20 cellular contexts compared by ENCODE assay signal in the genomic region with DNA sequence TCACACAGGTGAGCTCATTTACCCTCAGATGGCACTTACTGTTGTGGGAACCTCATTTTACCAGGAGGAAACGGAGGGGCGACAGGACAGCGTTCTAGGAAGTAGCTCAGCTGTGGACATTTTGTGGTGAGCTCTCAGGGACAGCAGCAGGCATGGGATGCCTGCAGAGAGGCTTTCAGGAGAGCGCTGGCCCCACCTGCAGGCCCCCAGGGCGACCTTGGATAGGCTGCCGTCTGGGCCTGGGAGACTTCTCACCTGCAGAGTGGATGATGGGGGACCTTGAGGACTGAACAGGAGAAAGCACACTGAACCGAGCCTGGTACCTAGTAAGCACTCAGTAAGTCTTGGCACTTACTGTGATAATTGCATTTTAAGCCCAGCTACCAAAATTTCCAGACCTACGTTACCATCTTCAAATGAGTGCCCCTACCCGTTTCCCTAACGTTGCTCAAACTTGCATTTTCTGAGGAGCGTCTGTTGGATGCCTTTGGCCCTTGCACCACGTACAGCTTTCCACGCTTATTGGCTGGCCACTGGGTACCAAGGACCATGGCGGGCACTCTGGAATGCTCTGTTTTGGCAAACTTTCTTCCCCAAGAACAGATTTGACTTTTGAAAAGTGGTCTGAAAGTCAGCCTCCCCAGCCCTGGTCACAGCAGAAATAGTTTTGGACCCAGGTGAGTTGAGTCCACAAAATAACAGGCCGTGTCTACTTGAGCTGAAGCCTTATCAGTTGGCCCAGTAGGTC.
DNase-seq lines count a peak whose midpoint lies in the region; ATAC-seq, FAIRE-seq and TF ChIP-seq lines count a peak whose summit lies in the region.
"Had no signal": no experiment of that assay in that cellular context is flagged by ENCODE, and none has a peak within 500 bp of the region (broad histone marks: within the 10 kb centered on the region; RNA-seq: fewer than 3 reads in every experiment).

No MANE protein-coding gene starts in this region.

- no peak for TF ChIP-seq EP300 in HepG2 (IDR thresholded peaks at IDR 0.05; ENCODE audit: low read depth in 2 of 2, low read length in 2 of 2)
- no peak for TF ChIP-seq EP300 in HepG2 (CRISPR knock-in tag; IDR thresholded peaks at IDR 0.05; ENCODE audit: borderline replicate concordance)
- no peak for TF ChIP-seq EP300 in transverse colon (IDR thresholded peaks at IDR 0.05; ENCODE audit: low read depth)

- no peak for ATAC-seq in HepG2

- H3K4me2 ChIP-seq in HepG2 (ENCODE audit: low read depth, low read length), result no peak overlapping the region

- no peak overlapping the region for H3K27ac Mint-ChIP-seq in activated CD4-positive, alpha-beta T cell treated with anti-CD3 and anti-CD28 coated beads, Interleukin-2, amount 10 ng/mL, durations not matched to agents 24 days and 14 days
- H3K27ac Mint-ChIP-seq in type B pancreatic cell, result no peak overlapping the region
- H3K27ac Mint-ChIP-seq in activated CD4-positive, alpha-beta T cell treated with anti-CD3 and anti-CD28 coated beads, Interleukin-2, amount 10 ng/mL, durations not matched to agents 7 days and 5 days, result no peak overlapping the region

- no peak for FAIRE-seq in HepG2 (lab: Jason Lieb, UNC)
- FAIRE-seq: G401.6, GM12891, RCC 7860 had no signal

- H3K27me3 Mint-ChIP-seq in activated CD4-positive, alpha-beta T cell treated with anti-CD3 and anti-CD28 coated beads, Interleukin-2, amount 10 ng/mL, durations not matched to agents 24 days and 14 days, result no peaks in the 10 kb centered on the region
- no peaks in the 10 kb centered on the region for H3K27me3 Mint-ChIP-seq in type B pancreatic cell
- no peaks in the 10 kb centered on the region for H3K27me3 Mint-ChIP-seq in activated CD4-positive, alpha-beta T cell treated with anti-CD3 and anti-CD28 coated beads, Interleukin-2, amount 10 ng/mL, durations not matched to agents 7 days and 5 days

- no peaks in the 10 kb centered on the region for H3K36me3 Mint-ChIP-seq in activated CD4-positive, alpha-beta T cell treated with anti-CD3 and anti-CD28 coated beads, Interleukin-2, amount 10 ng/mL, durations not matched to agents 24 days and 14 days (ENCODE audit: low read depth)
- peaks cover 7% of the 10 kb centered on the region for H3K36me3 Mint-ChIP-seq in type B pancreatic cell
- peaks cover 2% of the 10 kb centered on the region for H3K36me3 Mint-ChIP-seq in activated CD4-positive, alpha-beta T cell treated with anti-CD3 and anti-CD28 coated beads, Interleukin-2, amount 10 ng/mL, durations not matched to agents 7 days and 5 days (ENCODE audit: low read depth)

- H3K9ac ChIP-seq in HepG2 (ENCODE audit: insufficient read depth, low read depth, low read length), result no peak overlapping the region

- TF ChIP-seq POLR2A in HepG2 (IDR thresholded peaks at IDR 0.05; ENCODE audit: insufficient read depth in 1 of 2, low read depth in 2 of 2, low read length in 2 of 2), result no peak
- TF ChIP-seq POLR2A in transverse colon (IDR thresholded peaks at IDR 0.05), result no peak

- no peak overlapping the region for H2AFZ ChIP-seq in HepG2 (ENCODE audit: low read length)

- H3K27ac ChIP-seq in WERI-Rb-1 (no peak overlapping the region), HepG2 (ENCODE audit: extremely low read length, insufficient read depth, low read length) (no peak overlapping the region), transverse colon (no peak overlapping the region)
- H3K27ac ChIP-seq: C4-2B, HL-60 had no signal

- H3K27me3 ChIP-seq in WERI-Rb-1 (ENCODE audit: insufficient read depth, low read depth, severe bottlenecking), result no peaks in the 10 kb centered on the region
- no peaks in the 10 kb centered on the region for H3K27me3 ChIP-seq in HepG2 (ENCODE audit: control insufficient read depth in 1 of 2, insufficient read depth in 2 of 2, low read length in 2 of 2)
- H3K27me3 ChIP-seq in transverse colon, result no peaks in the 10 kb centered on the region
- H3K27me3 ChIP-seq: MG63 had no signal

- no TSS peak for BruUV-seq in HepG2 (replicated peaks; lab: Mats Ljungman, UMichigan)

- H3K79me2 ChIP-seq in HepG2 (ENCODE audit: insufficient read depth, low read length), result no peaks in the 10 kb centered on the region

- no peaks in the 10 kb centered on the region for H3K36me3 ChIP-seq in WERI-Rb-1
- no peaks in the 10 kb centered on the region; a peak in 1 of 5 replicates for H3K36me3 ChIP-seq in HepG2 (replicated peaks in 1 of 2; ENCODE audit: control insufficient read depth in 1 of 2, insufficient read depth in 2 of 2, low read length in 2 of 2)
- no peaks in the 10 kb centered on the region for H3K36me3 ChIP-seq in transverse colon
- H3K36me3 ChIP-seq: MG63 had no signal

- H3K4me3 ChIP-seq in WERI-Rb-1 (ENCODE audit: low read depth, low read length), result no peak overlapping the region
- no peak overlapping the region for H3K4me3 ChIP-seq in HepG2 (replicated peaks in 1 of 3; ENCODE audit: insufficient read depth in 1 of 3, low read depth in 2 of 3, low read length in 3 of 3)
- no peak overlapping the region for H3K4me3 ChIP-seq in transverse colon
- H3K4me3 ChIP-seq: MG63 had no signal

- TF ChIP-seq CTCF in WERI-Rb-1 (IDR thresholded peaks at IDR 0.05; ENCODE audit: low read depth, low read length), result peak; percentile 37; the same call in 1 of the 2 replicates
- TF ChIP-seq CTCF in HepG2 (CRISPR knock-in tag; IDR thresholded peaks at IDR 0.05), result no peak
- TF ChIP-seq CTCF in type B pancreatic cell (conservative IDR thresholded peaks at IDR 0.05), result no peak
- TF ChIP-seq CTCF in transverse colon (IDR thresholded peaks at IDR 0.05), result no peak

- 70% methylated on average over 8 of the region's 15 CpGs for WGBS in HepG2 (ENCODE audit: low lambda C conversion rate)
- WGBS in transverse colon (ENCODE audit: low coverage in 1 of 2), 2 donors, result 89 to 94% methylated on average over 3 to 15 of the region's 15 CpGs

- H3K9me3 ChIP-seq in WERI-Rb-1 (ENCODE audit: severe bottlenecking) (no peaks in the 10 kb centered on the region), HepG2 (ENCODE audit: low read length) (peaks cover 36% of the 10 kb centered on the region; the same call in 1 of the 2 replicates), transverse colon (no peaks in the 10 kb centered on the region)
- H3K9me3 ChIP-seq: MG63 had no signal

- H3K4me3 Mint-ChIP-seq in activated CD4-positive, alpha-beta T cell treated with anti-CD3 and anti-CD28 coated beads, Interleukin-2, amount 10 ng/mL, durations not matched to agents 24 days and 14 days, result no peak overlapping the region
- no peak overlapping the region for H3K4me3 Mint-ChIP-seq in type B pancreatic cell
- H3K4me3 Mint-ChIP-seq in activated CD4-positive, alpha-beta T cell treated with anti-CD3 and anti-CD28 coated beads, Interleukin-2, amount 10 ng/mL, durations not matched to agents 7 days and 5 days, result no peak overlapping the region

- TF ChIP-seq RAD21 in HepG2 (CRISPR knock-in tag; IDR thresholded peaks at IDR 0.05), result no peak

- CTCF ChIA-PET in HepG2 (lab: Yijun Ruan, JAX; ENCODE audit: low intra/inter-chr PET ratio, low total read pairs), result no interaction called here
- CTCF ChIA-PET in activated CD4-positive, alpha-beta T cell treated with anti-CD3 and anti-CD28 coated beads, Interleukin-2, amount 10 ng/mL, durations not matched to agents 7 days and 5 days (lab: Charles Lee), result interaction anchor here (0.6 kb wide), 1 partner anchor 867 kb away, joined by 3 read pairs; no protein-coding TSS in a partner anchor

- H3K4me1 ChIP-seq in HepG2 (ENCODE audit: insufficient read depth, low read length) (no peaks in the 10 kb centered on the region), transverse colon (no peaks in the 10 kb centered on the region)

- peak; percentile 34 for DNase-seq in activated CD4-positive, alpha-beta T cell treated with anti-CD3 and anti-CD28 coated beads, Interleukin-2, amount 10 ng/mL, durations not matched to agents 24 days and 14 days
- no peak for DNase-seq in activated CD4-positive, alpha-beta T cell treated with anti-CD3 and anti-CD28 coated beads, Interleukin-2, amount 50 U/mL, for 1 hour
- DNase-seq in WERI-Rb-1 (no peak), HepG2 (ENCODE audit: low spot score) (no peak), type B pancreatic cell (ENCODE audit: extremely low spot score, unreplicated experiment) (peak; percentile 53), SIG-M5 (lab: John Stamatoyannopoulos, UW) (no peak), transverse colon (no peak)
- no peak for DNase-seq in activated CD4-positive, alpha-beta T cell treated with anti-CD3 and anti-CD28 coated beads, Interleukin-2, amount 10 ng/mL, durations not matched to agents 7 days and 5 days
- DNase-seq: DMS79, KG1, MG63, NCI-H1105, NCI-H1694 treated with DMSO at 0.1 percent for 48 hours, NCI-H82, SHP77 had no signal

- POLR2A ChIA-PET in HepG2 (lab: Yijun Ruan, JAX), result no interaction called here
- POLR2A ChIA-PET in activated CD4-positive, alpha-beta T cell treated with anti-CD3 and anti-CD28 coated beads, Interleukin-2, amount 10 ng/mL, durations not matched to agents 7 days and 5 days (lab: Charles Lee), result no interaction called here

- in situ Hi-C loops in HepG2 (cut with HindIII; ENCODE audit: extremely low pct_ligation_motif_present, low pct_unique_long_range_greater_than_20kb) (no loop called here), transverse colon (cut with MboI; ENCODE audit: low pct_ligation_motif_present in 1 of 4, low pct_unique_long_range_greater_than_20kb in 1 of 4, low sequenced_read_pairs in 3 of 4) (no loop called here)

- intact Hi-C loops in activated CD4-positive, alpha-beta T cell treated with anti-CD3 and anti-CD28 coated beads, Interleukin-2, amount 10 ng/mL, durations not matched to agents 24 days and 14 days (cut with micrococcal nuclease), result no loop called here
- intact Hi-C loops in HepG2 (cut with micrococcal nuclease; ENCODE audit: unreplicated experiment), result no loop called here
- intact Hi-C loops in transverse colon (cut with DNase I; ENCODE audit: low total_unique reads), result no loop called here

- peaks cover 13% of the 10 kb centered on the region for H3K9me3 Mint-ChIP-seq in activated CD4-positive, alpha-beta T cell treated with anti-CD3 and anti-CD28 coated beads, Interleukin-2, amount 10 ng/mL, durations not matched to agents 24 days and 14 days
- no peaks in the 10 kb centered on the region for H3K9me3 Mint-ChIP-seq in type B pancreatic cell
- H3K9me3 Mint-ChIP-seq in activated CD4-positive, alpha-beta T cell treated with anti-CD3 and anti-CD28 coated beads, Interleukin-2, amount 10 ng/mL, durations not matched to agents 7 days and 5 days, result peaks cover 23% of the 10 kb centered on the region

- no peaks in the 10 kb centered on the region for H4K20me1 ChIP-seq in HepG2 (ENCODE audit: insufficient read depth, low read length)

- no peaks in the 10 kb centered on the region for H3K4me1 Mint-ChIP-seq in activated CD4-positive, alpha-beta T cell treated with anti-CD3 and anti-CD28 coated beads, Interleukin-2, amount 10 ng/mL, durations not matched to agents 24 days and 14 days
- no peaks in the 10 kb centered on the region for H3K4me1 Mint-ChIP-seq in type B pancreatic cell (ENCODE audit: unreplicated experiment)
- H3K4me1 Mint-ChIP-seq in activated CD4-positive, alpha-beta T cell treated with anti-CD3 and anti-CD28 coated beads, Interleukin-2, amount 10 ng/mL, durations not matched to agents 7 days and 5 days, result no peaks in the 10 kb centered on the region

TF ChIP-seq in HepG2, 621 proteins besides CTCF, POLR2A, EP300 and RAD21:
- no peak for TF ChIP-seq GLI4 (CRISPR knock-in tag; IDR thresholded peaks at IDR 0.05; ENCODE audit: borderline replicate concordance)
- peak; percentile 41 for TF ChIP-seq STAG1 (CRISPR knock-in tag; IDR thresholded peaks at IDR 0.05)

Comparison
In these comparisons a context has a peak if more than half of its experiments do, and no peak if none do; other contexts are left out.
1. DNase-seq: peak in activated CD4-positive, alpha-beta T cell treated with anti-CD3 and anti-CD28 coated beads, Interleukin-2, amount 10 ng/mL, durations not matched to agents 24 days and 14 days (single experiment) and type B pancreatic cell (single experiment); none in activated CD4-positive, alpha-beta T cell treated with anti-CD3 and anti-CD28 coated beads, Interleukin-2, amount 50 U/mL, for 1 hour (single experiment), WERI-Rb-1 (single experiment), HepG2 (single experiment), SIG-M5 (single experiment), transverse colon (single experiment) and activated CD4-positive, alpha-beta T cell treated with anti-CD3 and anti-CD28 coated beads, Interleukin-2, amount 10 ng/mL, durations not matched to agents 7 days and 5 days (single experiment).